8 cellular contexts compared by ENCODE assay signal in genomic region chr16:48608871-48609452, GRCh38. TPM values are rescaled to one million over a fixed set of nuclear protein-coding genes. Genes with fewer than 3 reads are reported as not detected.
DNase-seq lines count a peak whose midpoint lies in the region; ATAC-seq and TF ChIP-seq lines count a peak whose summit lies in the region.

No MANE protein-coding gene starts in this region.

- peak overlapping the region; percentile 99 for H3K4me3 ChIP-seq in A673 (ENCODE audit: low read depth, low read length, poor library complexity, severe bottlenecking)
- H3K4me3 ChIP-seq in mammary epithelial cell (replicated peaks in 1 of 3; ENCODE audit: insufficient read depth in 1 of 3, low read depth in 2 of 3, low read length in 3 of 3), result peak overlapping the region; percentile 77 to 98 (median 91)
- peak overlapping the region; percentile 81 to 96 for H3K4me3 ChIP-seq in mucosa of rectum (ENCODE audit: low read length in 2 of 2)

- H3K27me3 ChIP-seq in A673 (replicated peaks; ENCODE audit: insufficient read depth, low read depth, low read length, poor library complexity) (no peaks in the 10 kb centered on the region), mammary epithelial cell (ENCODE audit: insufficient read depth, low read length) (no peaks in the 10 kb centered on the region), mucosa of rectum (ENCODE audit: control insufficient read depth in 2 of 2, insufficient read depth in 2 of 2, low read length in 2 of 2) (no peaks in the 10 kb centered on the region)

- H3K27ac ChIP-seq in A673 (ENCODE audit: low read depth, low read length, poor library complexity, severe bottlenecking), result peak overlapping the region; percentile 77
- H3K27ac ChIP-seq in mammary epithelial cell (ENCODE audit: insufficient read depth, low read depth, low read length), result peak overlapping the region; percentile 95
- H3K27ac ChIP-seq in mucosa of rectum (ENCODE audit: low read depth in 2 of 2, low read length in 2 of 2), result peak overlapping the region; percentile 91 to 94

- H3K9ac ChIP-seq in mammary epithelial cell (ENCODE audit: insufficient read depth, low read length) (peak overlapping the region; percentile 98), mucosa of rectum (ENCODE audit: low read depth in 1 of 2, low read length in 2 of 2) (peak overlapping the region; percentile 80 to 95)

- peak; percentile 3 for ATAC-seq in HG03064 (IDR thresholded peaks at IDR 0.05; ENCODE audit: low read depth, unreplicated experiment)
- ATAC-seq in HG03045 (IDR thresholded peaks at IDR 0.05; ENCODE audit: unreplicated experiment), result no peak
- no peak for ATAC-seq in HG02973 (IDR thresholded peaks at IDR 0.05; ENCODE audit: unreplicated experiment)

- 35% methylated on average over 14 of the region's 25 CpGs for WGBS in mammary epithelial cell (ENCODE audit: low coverage, missing lambda C conversion rate)

- no TSS peak for BruUV-seq in A673 (replicated peaks; lab: Mats Ljungman, UMichigan)
- BruUV-seq in mammary epithelial cell (replicated peaks; lab: Mats Ljungman, UMichigan), result no TSS peak

- in situ Hi-C loops in mammary epithelial cell (cut with MboI; ENCODE audit: low sequenced_read_pairs in 2 of 2), result no loop called here

- no peaks in the 10 kb centered on the region for H3K9me3 ChIP-seq in A673 (ENCODE audit: low read depth, low read length, poor library complexity, severe bottlenecking)
- no peaks in the 10 kb centered on the region for H3K9me3 ChIP-seq in mammary epithelial cell (replicated peaks; ENCODE audit: insufficient read depth, low read length)
- no peaks in the 10 kb centered on the region for H3K9me3 ChIP-seq in mucosa of rectum (ENCODE audit: control insufficient read depth in 2 of 2, low read length in 2 of 2)

- peaks cover 2% of the 10 kb centered on the region for H4K20me1 ChIP-seq in mammary epithelial cell (ENCODE audit: insufficient read depth, low read length)

- no peak for TF ChIP-seq CTCF in A673 (conservative IDR thresholded peaks at IDR 0.05; ENCODE audit: low read depth, low read length)
- TF ChIP-seq CTCF in mammary epithelial cell (conservative IDR thresholded peaks at IDR 0.05 in 1 of 2, IDR thresholded peaks at IDR 0.05 in 1 of 2; ENCODE audit: extremely low read depth in 1 of 2, insufficient read depth in 1 of 2, low read depth in 1 of 2, low read length in 2 of 2), result no peak

- peak overlapping the region; percentile 95 for H3K4me2 ChIP-seq in mammary epithelial cell (ENCODE audit: insufficient read depth, low read depth, low read length)

- dilution Hi-C loops in mammary epithelial cell (cut with HindIII; ENCODE audit: low sequenced_read_pairs), result loop anchor here (25.0 kb wide), 1 partner anchor 247 kb away; no protein-coding TSS in a partner anchor

- H3K36me3 ChIP-seq in A673 (ENCODE audit: insufficient read depth, low read length, poor library complexity, severe bottlenecking) (no peaks in the 10 kb centered on the region), mammary epithelial cell (ENCODE audit: insufficient read depth, low read length) (no peaks in the 10 kb centered on the region), mucosa of rectum (ENCODE audit: control insufficient read depth in 2 of 2, insufficient read depth in 2 of 2, low read length in 2 of 2) (no peaks in the 10 kb centered on the region)

- no peak for DNase-seq in A673 (ENCODE audit: low spot score)
- DNase-seq in mammary epithelial cell, result no peak
- DNase-seq in SW480 (ENCODE audit: low spot score), result no peak
- DNase-seq in kidney glomerular epithelial cell (lab: John Stamatoyannopoulos, UW), result no peak

- intact Hi-C loops in A673 (cut with micrococcal nuclease; ENCODE audit: unreplicated experiment), result no loop called here
- intact Hi-C loops in mammary epithelial cell (cut with micrococcal nuclease), result loop anchor here (2.0 kb wide), 1 partner anchor 50 kb away; no protein-coding TSS in a partner anchor

- POLR2A ChIA-PET in A673 (lab: Charles Lee; ENCODE audit: low non-redundant PET), result no interaction called here

- H3K4me1 ChIP-seq in A673 (ENCODE audit: insufficient read depth, low read length, poor library complexity, severe bottlenecking), result no peaks in the 10 kb centered on the region
- peaks cover 61% of the 10 kb centered on the region for H3K4me1 ChIP-seq in mammary epithelial cell (ENCODE audit: insufficient read depth, low read length)
- H3K4me1 ChIP-seq in mucosa of rectum (ENCODE audit: control insufficient read depth in 2 of 2, insufficient read depth in 2 of 2, low read length in 2 of 2), result peaks cover 57 to 69% of the 10 kb centered on the region in 2 donors

- peaks cover 54% of the 10 kb centered on the region for H3K79me2 ChIP-seq in mammary epithelial cell (ENCODE audit: insufficient read depth, low read length)

- CTCF ChIA-PET in A673 (lab: Charles Lee) (no interaction called here), mammary epithelial cell (lab: Charles Lee; ENCODE audit: low non-redundant PET) (no interaction called here)

- peak overlapping the region; percentile 92 for H2AFZ ChIP-seq in mammary epithelial cell (ENCODE audit: low read depth, low read length)

RNA-seq across cellular contexts. Expression of gene N4BP1, which starts 1.0 kb away (rescaled TPM):
- 26.5 and 27.2 TPM in 2 replicates for total RNA-seq in A673 (2021)
- total RNA-seq in mammary epithelial cell, result 10 to 100 TPM; 32.8 to 34.3 TPM
- polyA plus RNA-seq in mammary epithelial cell, result 10.5 TPM
- 24.0 TPM for polyA minus RNA-seq in mammary epithelial cell
